9 cellular contexts compared by ENCODE assay signal in the genomic region with DNA sequence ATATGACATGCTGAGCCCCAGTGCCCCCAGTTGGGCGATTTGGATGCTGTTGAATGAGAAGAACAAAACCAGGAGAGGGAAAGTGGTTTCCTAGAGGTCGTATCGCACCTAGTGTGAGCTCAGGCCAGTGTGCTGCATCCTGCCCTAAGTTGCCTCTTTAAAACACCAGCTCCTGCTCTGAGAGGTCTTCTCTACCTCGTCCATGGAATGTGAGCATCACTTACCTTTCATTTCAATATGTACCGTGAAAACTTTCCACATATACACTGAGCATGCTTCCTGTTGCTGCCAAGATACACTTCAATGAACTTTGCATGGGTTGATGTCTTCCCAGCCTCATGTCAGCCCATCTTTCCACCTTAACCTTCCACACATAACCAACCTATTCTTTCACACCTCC. TPM values are rescaled to one million over a fixed set of nuclear protein-coding genes. Genes with fewer than 3 reads are reported as not detected.
"Had no signal": no experiment of that assay in that cellular context is flagged by ENCODE, and none has a peak within 500 bp of the region (broad histone marks: within the 10 kb centered on the region; RNA-seq: fewer than 3 reads in every experiment).

No MANE protein-coding gene starts in this region.

- H3K4me3 ChIP-seq: GM23248, GM23338, HAP-1 had no signal

- H3K4me3 Mint-ChIP-seq: GM23338, H9, HFFc6 had no signal

- H3K9me3 ChIP-seq: HAP-1 had no signal

- H3K9me3 Mint-ChIP-seq: GM23338, H9 had no signal

- H3K4me1 ChIP-seq: HAP-1 had no signal

- DNase-seq: GM23248, GOT3, H7, H9, HCEC 1CT, HFFc6 had no signal

- H3K27ac ChIP-seq: GM23248 had no signal

- H3K27ac Mint-ChIP-seq: GM23338, H9, HFFc6 had no signal

- H3K36me3 ChIP-seq: HAP-1 had no signal

RNA-seq across cellular contexts. Expression of a gene that starts 55.6 kb away (rescaled TPM):
- total RNA-seq: GM23248, GM23338, H1, H7, H9, HFFc6 had no signal
